In the genomic region with DNA sequence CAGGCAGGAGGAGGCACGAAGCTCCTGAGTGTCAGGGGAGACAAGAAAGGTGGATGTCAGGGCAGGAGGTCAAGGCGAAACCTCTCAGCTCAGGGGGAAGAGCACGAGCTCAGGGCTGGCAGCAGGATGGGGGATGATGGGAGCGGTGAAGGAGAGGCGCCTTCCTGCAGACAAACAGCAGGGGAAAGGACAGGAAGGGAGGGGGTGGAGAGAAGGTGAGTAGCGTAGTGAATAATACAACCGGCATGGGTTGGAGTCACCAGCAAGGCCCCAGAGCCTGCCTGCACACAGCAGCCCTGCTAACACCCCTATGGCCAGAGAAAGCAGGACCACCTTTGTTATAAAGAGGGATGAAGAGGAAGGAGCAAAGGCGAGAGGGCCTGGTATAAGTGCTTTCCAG, we compare ENCODE assay signal across 27 cellular contexts.
"Had no signal": no experiment of that assay in that cellular context is flagged by ENCODE, and none has a peak within 500 bp of the region (broad histone marks: within the 10 kb centered on the region; RNA-seq: fewer than 3 reads in every experiment).

No MANE protein-coding gene starts in this region.

- DNase-seq: activated B cell treated with CpG ODN at 0.5 μM for 24 hours; activated CD4-positive, alpha-beta memory T cell treated with anti-CD3 and anti-CD28 coated beads for 36 hours; activated CD4-positive, alpha-beta T cell treated with anti-CD3 and anti-CD28 coated beads for 48 hours; activated CD8-positive, alpha-beta memory T cell treated with anti-CD3 and anti-CD28 coated beads, Interleukin-2, amount 10 ng/mL, durations not matched to agents 7 days and 5 days; activated CD8-positive, alpha-beta memory T cell treated with anti-CD3 and anti-CD28 coated beads, Interleukin-2, amount 50 U/mL, for 4 hours; activated CD8-positive, alpha-beta T cell treated with anti-CD3 and anti-CD28 coated beads, Interleukin-2, amount 10 ng/mL, durations not matched to agents 7 days and 5 days; activated effector memory CD4-positive, alpha-beta T cell treated with anti-CD3 and anti-CD28 coated beads, Interleukin-2, amount 50 U/mL, for 16 hours; activated naive CD4-positive, alpha-beta T cell treated with anti-CD3 and anti-CD28 coated beads for 36 hours; activated naive CD8-positive, alpha-beta T cell treated with anti-CD3 and anti-CD28 coated beads, Interleukin-2, amount 10 ng/mL, durations not matched to agents 7 days and 5 days; activated T-cell treated with anti-CD3 and anti-CD28 coated beads, Interleukin-2, amount 50 U/mL, for 1 hour; activated T-cell treated with anti-CD3 and anti-CD28 coated beads, Interleukin-2, amount 50 U/mL, for 48 hours; central memory CD4-positive, alpha-beta T cell; cerebellar nuclear complex; colonic mucosa; effector CD8-positive, alpha-beta T cell; foreskin keratinocyte; gastrocnemius medialis; T-helper 2 cell had no signal

- H3K4me3 ChIP-seq: ascending aorta, breast epithelium, cardiac muscle cell, colonic mucosa, gastrocnemius medialis had no signal

- H3K27ac Mint-ChIP-seq: activated B cell treated with CpG ODN at 0.5 μM for 24 hours; activated CD4-positive, alpha-beta memory T cell treated with anti-CD3 and anti-CD28 coated beads for 36 hours; activated CD8-positive, alpha-beta memory T cell treated with anti-CD3 and anti-CD28 coated beads, Interleukin-2, amount 10 ng/mL, durations not matched to agents 7 days and 5 days; activated CD8-positive, alpha-beta T cell treated with anti-CD3 and anti-CD28 coated beads, Interleukin-2, amount 10 ng/mL, durations not matched to agents 7 days and 5 days; activated naive CD4-positive, alpha-beta T cell treated with anti-CD3 and anti-CD28 coated beads for 36 hours; activated naive CD4-positive, alpha-beta T cell treated with anti-CD3 and anti-CD28 coated beads, Interleukin-2, amount 50 U/mL, for 72 hours; activated naive CD8-positive, alpha-beta T cell treated with anti-CD3 and anti-CD28 coated beads, Interleukin-2, amount 10 ng/mL, durations not matched to agents 7 days and 5 days; activated T-helper 1 cell treated with anti-CD3 and anti-CD28 coated beads, Interleukin-12 subunit alpha, Interleukin-12 subunit beta, Interleukin-2, Interleukin-4 antibody, amounts not matched to agents 30 ng/mL and 10 ng/mL and 1 ng/mL, durations not matched to agents 14 hours and 24 hours and 36 hours; activated T-helper 2 cell treated with anti-CD3 and anti-CD28 coated beads, Interferon-gamma antibody, Interleukin-2, Interleukin-4, amounts not matched to agents 10 μg/mL and 5 μg/mL and 100 μg/mL, durations not matched to agents 14 hours and 24 hours and 36 hours had no signal

- H3K9me3 ChIP-seq: ascending aorta, colonic mucosa, gastrocnemius medialis had no signal

- H3K27me3 Mint-ChIP-seq: activated B cell treated with CpG ODN at 0.5 μM for 24 hours; activated CD4-positive, alpha-beta memory T cell treated with anti-CD3 and anti-CD28 coated beads for 36 hours; activated CD8-positive, alpha-beta memory T cell treated with anti-CD3 and anti-CD28 coated beads, Interleukin-2, amount 10 ng/mL, durations not matched to agents 7 days and 5 days had no signal

- H3K4me3 Mint-ChIP-seq: activated B cell treated with CpG ODN at 0.5 μM for 24 hours; activated CD4-positive, alpha-beta memory T cell treated with anti-CD3 and anti-CD28 coated beads for 36 hours; activated CD8-positive, alpha-beta memory T cell treated with anti-CD3 and anti-CD28 coated beads, Interleukin-2, amount 10 ng/mL, durations not matched to agents 7 days and 5 days; activated CD8-positive, alpha-beta T cell treated with anti-CD3 and anti-CD28 coated beads, Interleukin-2, amount 10 ng/mL, durations not matched to agents 7 days and 5 days; activated naive CD4-positive, alpha-beta T cell treated with anti-CD3 and anti-CD28 coated beads for 36 hours; activated naive CD8-positive, alpha-beta T cell treated with anti-CD3 and anti-CD28 coated beads, Interleukin-2, amount 10 ng/mL, durations not matched to agents 7 days and 5 days; activated T-helper 1 cell treated with anti-CD3 and anti-CD28 coated beads, Interleukin-12 subunit alpha, Interleukin-12 subunit beta, Interleukin-2, Interleukin-4 antibody, amounts not matched to agents 30 ng/mL and 10 ng/mL and 1 ng/mL, durations not matched to agents 14 hours and 24 hours and 36 hours had no signal

- H3K36me3 Mint-ChIP-seq: activated CD4-positive, alpha-beta memory T cell treated with anti-CD3 and anti-CD28 coated beads for 36 hours; activated CD8-positive, alpha-beta memory T cell treated with anti-CD3 and anti-CD28 coated beads, Interleukin-2, amount 10 ng/mL, durations not matched to agents 7 days and 5 days; activated naive CD8-positive, alpha-beta T cell treated with anti-CD3 and anti-CD28 coated beads, Interleukin-2, amount 10 ng/mL, durations not matched to agents 7 days and 5 days; brain had no signal

- H3K4me1 ChIP-seq: breast epithelium, colonic mucosa, foreskin keratinocyte, gastrocnemius medialis had no signal

- H3K4me1 Mint-ChIP-seq: activated B cell treated with CpG ODN at 0.5 μM for 24 hours; activated CD8-positive, alpha-beta memory T cell treated with anti-CD3 and anti-CD28 coated beads, Interleukin-2, amount 10 ng/mL, durations not matched to agents 7 days and 5 days; activated naive CD8-positive, alpha-beta T cell treated with anti-CD3 and anti-CD28 coated beads, Interleukin-2, amount 10 ng/mL, durations not matched to agents 7 days and 5 days had no signal

- H3K27me3 ChIP-seq: ascending aorta, breast epithelium, cardiac muscle cell, colonic mucosa, gastrocnemius medialis had no signal

- H3K27ac ChIP-seq: ascending aorta, breast epithelium, cardiac muscle cell, colonic mucosa, epithelial cell of prostate, foreskin keratinocyte, gastrocnemius medialis, VCaP had no signal

- H3K36me3 ChIP-seq: ascending aorta, breast epithelium, cardiac muscle cell, colonic mucosa, gastrocnemius medialis had no signal
